In genomic region chr19:7914598-7915045, GRCh38 we compare ENCODE assay signal across 13 cellular contexts. TPM values are rescaled to one million over a fixed set of nuclear protein-coding genes. Genes with fewer than 3 reads are reported as not detected.
DNase-seq lines count a peak whose midpoint lies in the region; ATAC-seq and TF ChIP-seq lines count a peak whose summit lies in the region.
"Had no signal": no experiment of that assay in that cellular context is flagged by ENCODE, and none has a peak within 500 bp of the region (broad histone marks: within the 10 kb centered on the region; RNA-seq: fewer than 3 reads in every experiment).

TGFBR3L (plus strand) TSS chr19:7914830.

- H3K9me3 Mint-ChIP-seq in Caco-2 (ENCODE audit: unreplicated experiment), result no peaks in the 10 kb centered on the region

- POLR2A ChIA-PET in Caco-2 (lab: Charles Lee), result interaction anchor here (0.7 kb wide), 1 partner anchor 19 kb away, joined by 6 read pairs; no protein-coding TSS in a partner anchor

- no TSS peak for BruUV-seq in Caco-2 (replicated peaks; lab: Mats Ljungman, UMichigan)

- H2AFZ ChIP-seq in ACC112 (ENCODE audit: low read length, unreplicated experiment), result no peak within 1 kb of the TSS

- H3K4me1 ChIP-seq in ACC112 (ENCODE audit: control insufficient read depth, insufficient read depth, low read length, unreplicated experiment) (peaks cover under 1% of the 10 kb centered on the region), Caco-2 (peaks cover 9% of the 10 kb centered on the region), right lobe of liver (peaks cover 0 to 31% (median 7%) of the 10 kb centered on the region in 4 donors)

- H3K4me3 Mint-ChIP-seq in Caco-2 (ENCODE audit: unreplicated experiment), result peak within 1 kb of the TSS; percentile 87

- DNase-seq in Caco-2, result no peak
- DNase-seq in WERI-Rb-1, result peak; percentile 30
- peak; percentile 41 to 68 (median 67) for DNase-seq in right lobe of liver
- no peak for DNase-seq in NCI-H345 (lab: John Stamatoyannopoulos, UW)
- no peak for DNase-seq in GM03348 (ENCODE audit: low spot score)
- DNase-seq: esophagus squamous epithelium, KG1, NCI-H69, sigmoid colon had no signal

- H3K9me3 ChIP-seq in Caco-2 (no peaks in the 10 kb centered on the region), WERI-Rb-1 (ENCODE audit: severe bottlenecking) (peaks cover 4% of the 10 kb centered on the region), right lobe of liver (no peaks in the 10 kb centered on the region)
- H3K9me3 ChIP-seq: adrenal gland, esophagus squamous epithelium, sigmoid colon had no signal

- H3K27me3 ChIP-seq in ACC112 (ENCODE audit: insufficient read depth, low read length) (no peaks in the 10 kb centered on the region), Caco-2 (replicated peaks; ENCODE audit: control insufficient read depth, insufficient read depth, low read length) (no peaks in the 10 kb centered on the region), WERI-Rb-1 (ENCODE audit: insufficient read depth, low read depth, severe bottlenecking) (no peaks in the 10 kb centered on the region), right lobe of liver (no peaks in the 10 kb centered on the region)

- ATAC-seq in right lobe of liver, result peak; percentile 1 to 3 (median 1)
- no peak for ATAC-seq in HG03442 (IDR thresholded peaks at IDR 0.05; ENCODE audit: unreplicated experiment)
- no peak for ATAC-seq in GM21576 (IDR thresholded peaks at IDR 0.05; ENCODE audit: unreplicated experiment)

- peaks cover 4% of the 10 kb centered on the region for H3K4me1 Mint-ChIP-seq in Caco-2 (ENCODE audit: low read depth, unreplicated experiment)

- H3K36me3 ChIP-seq in ACC112 (ENCODE audit: insufficient read depth, low read length) (no peaks in the 10 kb centered on the region), Caco-2 (ENCODE audit: control insufficient read depth, insufficient read depth, low read length) (no peaks in the 10 kb centered on the region), WERI-Rb-1 (peaks cover 27% of the 10 kb centered on the region), right lobe of liver (peaks cover 0 to 24% (median 8%) of the 10 kb centered on the region in 4 donors)

- peaks cover 41% of the 10 kb centered on the region for H3K36me3 Mint-ChIP-seq in Caco-2 (ENCODE audit: insufficient read depth, unreplicated experiment)

- TF ChIP-seq CTCF in Caco-2 (IDR thresholded peaks at IDR 0.05; ENCODE audit: insufficient read depth in 1 of 2, low read depth in 1 of 2, low read length in 1 of 2, severe bottlenecking in 1 of 2, unreplicated experiment in 1 of 2) (no peak), WERI-Rb-1 (IDR thresholded peaks at IDR 0.05; ENCODE audit: low read depth, low read length) (peak; percentile 2; the same call in 1 of the 2 replicates), right lobe of liver (IDR thresholded peaks at IDR 0.05) (no peak)

- H3K4me3 ChIP-seq in ACC112 (ENCODE audit: low read depth, low read length) (peak within 1 kb of the TSS; percentile 80), Caco-2 (ENCODE audit: low read depth, low read length) (peak within 1 kb of the TSS; percentile 58), WERI-Rb-1 (ENCODE audit: low read depth, low read length) (peak within 1 kb of the TSS; percentile 61), right lobe of liver (no peak within 1 kb of the TSS)

- H3K27ac ChIP-seq in ACC112 (ENCODE audit: low read depth, low read length), result no peak within 1 kb of the TSS
- no peak within 1 kb of the TSS for H3K27ac ChIP-seq in WERI-Rb-1
- no peak within 1 kb of the TSS for H3K27ac ChIP-seq in right lobe of liver
- H3K27ac ChIP-seq: esophagus squamous epithelium, sigmoid colon had no signal

- intact Hi-C loops in Caco-2 (cut with micrococcal nuclease; ENCODE audit: unreplicated experiment) (no loop called here), right lobe of liver (cut with DNase I) (no loop called here)

- H3K27me3 Mint-ChIP-seq in Caco-2 (ENCODE audit: insufficient read depth, unreplicated experiment), result no peaks in the 10 kb centered on the region

- no peaks in the 10 kb centered on the region for H3K79me2 ChIP-seq in ACC112 (ENCODE audit: control insufficient read depth, insufficient read depth, low read length, unreplicated experiment)

- 21% methylated on average over 6 of the region's 12 CpGs for WGBS in right lobe of liver (ENCODE audit: insufficient coverage, low coverage, low lambda C conversion rate, missing lambda C conversion rate)

- no peak for TF ChIP-seq POLR2A in right lobe of liver (IDR thresholded peaks at IDR 0.05)

- H3K27ac Mint-ChIP-seq in Caco-2 (ENCODE audit: unreplicated experiment), result peak within 1 kb of the TSS; percentile 42

- CTCF ChIA-PET in Caco-2 (lab: Charles Lee), result no interaction called here

RNA-seq across cellular contexts. Expression of gene TGFBR3L, which starts in this region (rescaled TPM):
- 9.8 and 10.8 TPM in 2 replicates for total RNA-seq in Caco-2 (2022)
- total RNA-seq in right lobe of liver, result 1 to 10 TPM in 3 of 6 experiments, under 1 TPM in 3; 0.42 to 2.9 (median 1.3) TPM
- total RNA-seq: esophagus squamous epithelium had no signal

Comparison
In these comparisons a context has a peak if more than half of its experiments do, and no peak if none do; other contexts are left out.
1. H3K4me3 ChIP-seq: peak in ACC112 (single experiment), Caco-2 (single experiment) and WERI-Rb-1 (single experiment); none in right lobe of liver (0 of 3).
2. DNase-seq: peak in WERI-Rb-1 (single experiment) and right lobe of liver (3 of 3); none in Caco-2 (0 of 2), NCI-H345 (single experiment) and GM03348 (single experiment).
3. ATAC-seq: peak in right lobe of liver (4 of 4); none in HG03442 (single experiment) and GM21576 (single experiment).